In the genomic region with DNA sequence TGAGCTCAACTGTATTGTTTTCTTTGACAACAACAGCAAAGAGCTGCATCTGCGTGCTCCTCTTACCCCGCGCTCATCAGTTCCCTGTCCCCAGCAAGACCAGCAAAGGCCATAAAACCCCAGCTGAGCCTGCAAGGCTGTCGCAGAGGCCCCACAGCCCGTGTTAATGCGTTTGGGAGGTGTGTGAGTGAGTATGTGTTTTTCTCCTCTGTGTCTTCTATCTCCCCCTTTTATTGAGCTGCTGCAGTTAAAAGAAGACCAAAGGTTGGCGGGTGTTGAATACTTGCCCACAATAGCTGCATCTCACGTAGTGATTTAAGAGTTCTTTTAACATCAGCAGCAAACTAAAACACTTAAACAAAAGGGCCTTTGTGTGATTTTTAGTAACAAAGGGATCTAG, we compare ENCODE assay signal across 1 cellular context.
TF ChIP-seq lines count a peak whose summit lies in the region.

No MANE protein-coding gene starts in this region.

TF ChIP-seq in HepG2, 621 proteins besides CTCF, POLR2A, EP300 and RAD21 (continued from another document):
- TF ChIP-seq ZNF580 (CRISPR knock-in tag; IDR thresholded peaks at IDR 0.05; ENCODE audit: borderline replicate concordance, low read depth) (no peak), HNF4A (CRISPR knock-in tag; IDR thresholded peaks at IDR 0.05) (no peak), ATM (IDR thresholded peaks at IDR 0.05; ENCODE audit: borderline replicate concordance) (no peak), CCAR2 (optimal IDR thresholded peaks at IDR 0.05; ENCODE audit: low read depth, low read length) (no peak), REL (CRISPR knock-in tag; conservative IDR thresholded peaks at IDR 0.05) (no peak), ZNF512 (CRISPR knock-in tag; IDR thresholded peaks at IDR 0.05) (no peak), ZMYM2 (CRISPR knock-in tag; IDR thresholded peaks at IDR 0.05) (0 out of 2 replicates have a peak, but pooled peaks have one; percentile 36), ZNF3 (CRISPR knock-in tag; IDR thresholded peaks at IDR 0.05) (peak; percentile 72; the same call in 1 of the 2 replicates), SRSF1 (optimal IDR thresholded peaks at IDR 0.05; ENCODE audit: low read depth, low read length) (no peak), ZFP41 (CRISPR knock-in tag; IDR thresholded peaks at IDR 0.05; ENCODE audit: borderline replicate concordance) (no peak), ZMAT3 (CRISPR knock-in tag; conservative IDR thresholded peaks at IDR 0.05) (no peak), TP53 (CRISPR knock-in tag; conservative IDR thresholded peaks at IDR 0.05) (0 out of 2 replicates have a peak, but pooled peaks have one; percentile 36), ZNF367 (CRISPR knock-in tag; IDR thresholded peaks at IDR 0.05; ENCODE audit: borderline replicate concordance) (no peak), POGK (CRISPR knock-in tag; conservative IDR thresholded peaks at IDR 0.05) (no peak), ZNF503 (CRISPR knock-in tag; IDR thresholded peaks at IDR 0.05) (0 out of 2 replicates have a peak, but pooled peaks have one; percentile 20), GFI1 (CRISPR knock-in tag; IDR thresholded peaks at IDR 0.05; ENCODE audit: borderline replicate concordance) (no peak), MYC (CRISPR knock-in tag; IDR thresholded peaks at IDR 0.05; ENCODE audit: borderline replicate concordance) (no peak), ZNF619 (CRISPR knock-in tag; IDR thresholded peaks at IDR 0.05) (no peak), ZNF12 (CRISPR knock-in tag; IDR thresholded peaks at IDR 0.05) (no peak), MLXIP (CRISPR knock-in tag; IDR thresholded peaks at IDR 0.05; ENCODE audit: borderline replicate concordance) (0 out of 2 replicates have a peak, but pooled peaks have one; percentile 58), NFIC (IDR thresholded peaks at IDR 0.05; ENCODE audit: low read length) (no peak), ZBTB37 (CRISPR knock-in tag; IDR thresholded peaks at IDR 0.05) (no peak)
- TF ChIP-seq, protein P1, sequence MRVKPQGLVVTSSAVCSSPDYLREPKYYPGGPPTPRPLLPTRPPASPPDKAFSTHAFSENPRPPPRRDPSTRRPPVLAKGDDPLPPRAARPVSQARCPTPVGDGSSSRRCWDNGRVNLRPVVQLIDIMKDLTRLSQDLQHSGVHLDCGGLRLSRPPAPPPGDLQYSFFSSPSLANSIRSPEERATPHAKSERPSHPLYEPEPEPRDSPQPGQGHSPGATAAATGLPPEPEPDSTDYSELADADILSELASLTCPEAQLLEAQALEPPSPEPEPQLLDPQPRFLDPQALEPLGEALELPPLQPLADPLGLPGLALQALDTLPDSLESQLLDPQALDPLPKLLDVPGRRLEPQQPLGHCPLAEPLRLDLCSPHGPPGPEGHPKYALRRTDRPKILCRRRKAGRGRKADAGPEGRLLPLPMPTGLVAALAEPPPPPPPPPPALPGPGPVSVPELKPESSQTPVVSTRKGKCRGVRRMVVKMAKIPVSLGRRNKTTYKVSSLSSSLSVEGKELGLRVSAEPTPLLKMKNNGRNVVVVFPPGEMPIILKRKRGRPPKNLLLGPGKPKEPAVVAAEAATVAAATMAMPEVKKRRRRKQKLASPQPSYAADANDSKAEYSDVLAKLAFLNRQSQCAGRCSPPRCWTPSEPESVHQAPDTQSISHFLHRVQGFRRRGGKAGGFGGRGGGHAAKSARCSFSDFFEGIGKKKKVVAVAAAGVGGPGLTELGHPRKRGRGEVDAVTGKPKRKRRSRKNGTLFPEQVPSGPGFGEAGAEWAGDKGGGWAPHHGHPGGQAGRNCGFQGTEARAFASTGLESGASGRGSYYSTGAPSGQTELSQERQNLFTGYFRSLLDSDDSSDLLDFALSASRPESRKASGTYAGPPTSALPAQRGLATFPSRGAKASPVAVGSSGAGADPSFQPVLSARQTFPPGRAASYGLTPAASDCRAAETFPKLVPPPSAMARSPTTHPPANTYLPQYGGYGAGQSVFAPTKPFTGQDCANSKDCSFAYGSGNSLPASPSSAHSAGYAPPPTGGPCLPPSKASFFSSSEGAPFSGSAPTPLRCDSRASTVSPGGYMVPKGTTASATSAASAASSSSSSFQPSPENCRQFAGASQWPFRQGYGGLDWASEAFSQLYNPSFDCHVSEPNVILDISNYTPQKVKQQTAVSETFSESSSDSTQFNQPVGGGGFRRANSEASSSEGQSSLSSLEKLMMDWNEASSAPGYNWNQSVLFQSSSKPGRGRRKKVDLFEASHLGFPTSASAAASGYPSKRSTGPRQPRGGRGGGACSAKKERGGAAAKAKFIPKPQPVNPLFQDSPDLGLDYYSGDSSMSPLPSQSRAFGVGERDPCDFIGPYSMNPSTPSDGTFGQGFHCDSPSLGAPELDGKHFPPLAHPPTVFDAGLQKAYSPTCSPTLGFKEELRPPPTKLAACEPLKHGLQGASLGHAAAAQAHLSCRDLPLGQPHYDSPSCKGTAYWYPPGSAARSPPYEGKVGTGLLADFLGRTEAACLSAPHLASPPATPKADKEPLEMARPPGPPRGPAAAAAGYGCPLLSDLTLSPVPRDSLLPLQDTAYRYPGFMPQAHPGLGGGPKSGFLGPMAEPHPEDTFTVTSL (CRISPR knock-in tag; IDR thresholded peaks at IDR 0.05; ENCODE audit: borderline replicate concordance), result 0 out of 2 replicates have a peak, but pooled peaks have one; percentile 12
- TF ChIP-seq, protein P2, sequence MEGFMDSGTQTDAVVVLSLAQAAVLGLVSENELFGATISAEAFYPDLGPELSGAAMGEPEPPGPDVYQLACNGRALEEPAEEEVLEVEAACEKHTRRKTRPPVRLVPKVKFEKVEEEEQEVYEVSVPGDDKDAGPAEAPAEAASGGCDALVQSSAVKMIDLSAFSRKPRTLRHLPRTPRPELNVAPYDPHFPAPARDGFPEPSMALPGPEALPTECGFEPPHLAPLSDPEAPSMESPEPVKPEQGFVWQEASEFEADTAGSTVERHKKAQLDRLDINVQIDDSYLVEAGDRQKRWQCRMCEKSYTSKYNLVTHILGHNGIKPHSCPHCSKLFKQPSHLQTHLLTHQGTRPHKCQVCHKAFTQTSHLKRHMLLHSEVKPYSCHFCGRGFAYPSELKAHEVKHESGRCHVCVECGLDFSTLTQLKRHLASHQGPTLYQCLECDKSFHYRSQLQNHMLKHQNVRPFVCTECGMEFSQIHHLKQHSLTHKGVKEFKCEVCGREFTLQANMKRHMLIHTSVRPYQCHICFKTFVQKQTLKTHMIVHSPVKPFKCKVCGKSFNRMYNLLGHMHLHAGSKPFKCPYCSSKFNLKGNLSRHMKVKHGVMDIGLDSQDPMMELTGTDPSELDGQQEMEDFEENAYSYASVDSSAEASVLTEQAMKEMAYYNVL (CRISPR knock-in tag; IDR thresholded peaks at IDR 0.05; ENCODE audit: borderline replicate concordance), result no peak
- TF ChIP-seq, protein P3, sequence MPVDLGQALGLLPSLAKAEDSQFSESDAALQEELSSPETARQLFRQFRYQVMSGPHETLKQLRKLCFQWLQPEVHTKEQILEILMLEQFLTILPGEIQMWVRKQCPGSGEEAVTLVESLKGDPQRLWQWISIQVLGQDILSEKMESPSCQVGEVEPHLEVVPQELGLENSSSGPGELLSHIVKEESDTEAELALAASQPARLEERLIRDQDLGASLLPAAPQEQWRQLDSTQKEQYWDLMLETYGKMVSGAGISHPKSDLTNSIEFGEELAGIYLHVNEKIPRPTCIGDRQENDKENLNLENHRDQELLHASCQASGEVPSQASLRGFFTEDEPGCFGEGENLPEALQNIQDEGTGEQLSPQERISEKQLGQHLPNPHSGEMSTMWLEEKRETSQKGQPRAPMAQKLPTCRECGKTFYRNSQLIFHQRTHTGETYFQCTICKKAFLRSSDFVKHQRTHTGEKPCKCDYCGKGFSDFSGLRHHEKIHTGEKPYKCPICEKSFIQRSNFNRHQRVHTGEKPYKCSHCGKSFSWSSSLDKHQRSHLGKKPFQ (CRISPR knock-in tag; IDR thresholded peaks at IDR 0.05; ENCODE audit: insufficient replicate concordance), result no peak
- TF ChIP-seq, protein P4, sequence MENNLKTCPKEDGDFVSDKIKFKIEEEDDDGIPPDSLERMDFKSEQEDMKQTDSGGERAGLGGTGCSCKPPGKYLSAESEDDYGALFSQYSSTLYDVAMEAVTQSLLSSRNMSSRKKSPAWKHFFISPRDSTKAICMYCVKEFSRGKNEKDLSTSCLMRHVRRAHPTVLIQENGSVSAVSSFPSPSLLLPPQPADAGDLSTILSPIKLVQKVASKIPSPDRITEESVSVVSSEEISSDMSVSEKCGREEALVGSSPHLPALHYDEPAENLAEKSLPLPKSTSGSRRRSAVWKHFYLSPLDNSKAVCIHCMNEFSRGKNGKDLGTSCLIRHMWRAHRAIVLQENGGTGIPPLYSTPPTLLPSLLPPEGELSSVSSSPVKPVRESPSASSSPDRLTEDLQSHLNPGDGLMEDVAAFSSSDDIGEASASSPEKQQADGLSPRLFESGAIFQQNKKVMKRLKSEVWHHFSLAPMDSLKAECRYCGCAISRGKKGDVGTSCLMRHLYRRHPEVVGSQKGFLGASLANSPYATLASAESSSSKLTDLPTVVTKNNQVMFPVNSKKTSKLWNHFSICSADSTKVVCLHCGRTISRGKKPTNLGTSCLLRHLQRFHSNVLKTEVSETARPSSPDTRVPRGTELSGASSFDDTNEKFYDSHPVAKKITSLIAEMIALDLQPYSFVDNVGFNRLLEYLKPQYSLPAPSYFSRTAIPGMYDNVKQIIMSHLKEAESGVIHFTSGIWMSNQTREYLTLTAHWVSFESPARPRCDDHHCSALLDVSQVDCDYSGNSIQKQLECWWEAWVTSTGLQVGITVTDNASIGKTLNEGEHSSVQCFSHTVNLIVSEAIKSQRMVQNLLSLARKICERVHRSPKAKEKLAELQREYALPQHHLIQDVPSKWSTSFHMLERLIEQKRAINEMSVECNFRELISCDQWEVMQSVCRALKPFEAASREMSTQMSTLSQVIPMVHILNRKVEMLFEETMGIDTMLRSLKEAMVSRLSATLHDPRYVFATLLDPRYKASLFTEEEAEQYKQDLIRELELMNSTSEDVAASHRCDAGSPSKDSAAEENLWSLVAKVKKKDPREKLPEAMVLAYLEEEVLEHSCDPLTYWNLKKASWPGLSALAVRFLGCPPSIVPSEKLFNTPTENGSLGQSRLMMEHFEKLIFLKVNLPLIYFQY (CRISPR knock-in tag; IDR thresholded peaks at IDR 0.05; ENCODE audit: borderline replicate concordance), result no peak
